Comparison of ENCODE assay signal across 9 cellular contexts in the genomic region with DNA sequence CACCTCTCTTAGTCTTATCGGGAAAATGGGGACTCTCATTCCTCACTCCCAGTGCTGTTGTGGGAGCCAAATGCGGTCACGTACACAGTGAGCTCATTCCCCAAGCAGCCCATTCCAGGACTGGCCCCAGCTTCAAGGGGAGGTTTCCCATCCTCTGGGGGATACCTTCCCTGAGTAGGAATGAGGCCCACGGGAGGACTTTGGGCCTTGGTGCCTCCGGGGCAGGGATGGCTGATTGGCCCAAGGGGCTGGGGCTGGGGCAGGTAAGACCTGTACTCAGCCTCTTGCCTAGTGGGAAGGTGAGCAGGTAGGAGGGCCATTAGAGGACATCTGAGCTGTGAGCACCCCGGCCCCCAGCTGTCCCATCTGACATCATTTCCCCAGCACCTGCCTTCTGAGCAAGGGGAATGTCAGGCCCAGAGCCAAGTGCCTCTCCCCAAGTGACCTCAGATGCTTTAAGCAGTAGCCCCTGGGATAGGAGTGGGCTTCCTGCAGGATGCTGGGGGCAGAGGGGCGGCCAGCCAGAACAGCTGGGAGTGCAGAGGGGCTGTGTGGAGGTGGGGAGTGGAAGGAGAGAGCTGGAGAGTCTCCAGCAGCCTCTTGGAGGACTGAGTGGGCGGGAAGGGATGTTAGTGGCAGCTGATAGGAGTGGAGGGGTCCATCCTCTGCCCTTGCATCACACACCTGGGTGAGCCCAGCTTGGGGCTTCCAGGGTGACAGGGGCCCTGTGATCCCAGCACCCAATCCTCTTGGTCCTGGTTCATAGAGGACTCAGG. TPM values are rescaled to one million over a fixed set of nuclear protein-coding genes. Genes with fewer than 3 reads are reported as not detected.
DNase-seq lines count a peak whose midpoint lies in the region; ATAC-seq, FAIRE-seq and TF ChIP-seq lines count a peak whose summit lies in the region.
"Had no signal": no experiment of that assay in that cellular context is flagged by ENCODE, and none has a peak within 500 bp of the region (broad histone marks: within the 10 kb centered on the region; RNA-seq: fewer than 3 reads in every experiment).

No MANE protein-coding gene starts in this region.

- H3K36me3 Mint-ChIP-seq in activated naive CD8-positive, alpha-beta T cell treated with anti-CD3 and anti-CD28 coated beads, Interleukin-2, amount 50 U/mL, for 24 hours (ENCODE audit: low read depth): peaks cover 24% of the 10 kb centered on the region

- no TSS peak for BruUV-seq in HepG2 (replicated peaks; lab: Mats Ljungman, UMichigan)

- H3K27ac ChIP-seq in right lobe of liver: no peak overlapping the region
- H3K27ac ChIP-seq in HepG2 (ENCODE audit: extremely low read length, insufficient read depth, low read length): no peak overlapping the region

- H3K36me3 ChIP-seq in right lobe of liver: no peaks in the 10 kb centered on the region
- no peaks in the 10 kb centered on the region for H3K36me3 ChIP-seq in HepG2 (replicated peaks in 1 of 2; ENCODE audit: control insufficient read depth in 1 of 2, insufficient read depth in 2 of 2, low read length in 2 of 2)

- TF ChIP-seq POLR2A in right lobe of liver (IDR thresholded peaks at IDR 0.05) (no peak), HepG2 (IDR thresholded peaks at IDR 0.05; ENCODE audit: insufficient read depth in 1 of 2, low read depth in 2 of 2, low read length in 2 of 2) (no peak)

- CTCF ChIA-PET in HepG2 (lab: Yijun Ruan, JAX; ENCODE audit: low intra/inter-chr PET ratio, low total read pairs): no interaction called here

- no peak overlapping the region for H3K9ac ChIP-seq in HepG2 (ENCODE audit: insufficient read depth, low read depth, low read length)

- no peak overlapping the region for H2AFZ ChIP-seq in HepG2 (ENCODE audit: low read length)

- no peaks in the 10 kb centered on the region for H3K9me3 Mint-ChIP-seq in activated naive CD8-positive, alpha-beta T cell treated with anti-CD3 and anti-CD28 coated beads, Interleukin-2, amount 50 U/mL, for 24 hours

- 45% methylated on average over 2 of the region's 8 CpGs for WGBS in right lobe of liver (ENCODE audit: insufficient coverage, low coverage, low lambda C conversion rate, missing lambda C conversion rate)
- WGBS in HepG2 (ENCODE audit: low lambda C conversion rate): 48% methylated on average over 4 of the region's 8 CpGs

- POLR2A ChIA-PET in HepG2 (lab: Yijun Ruan, JAX): no interaction called here

- intact Hi-C loops in right lobe of liver (cut with DNase I) (loop anchor here (2.0 to 10.0 kb wide), 3 partner anchors 151 to 291 kb away; no protein-coding TSS in a partner anchor), HepG2 (cut with micrococcal nuclease; ENCODE audit: unreplicated experiment) (loop anchor here (5.0 kb wide), 1 partner anchor 153 kb away; no protein-coding TSS in a partner anchor)

- FAIRE-seq in HepG2 (lab: Jason Lieb, UNC): no peak

- H3K27me3 ChIP-seq in right lobe of liver (no peaks in the 10 kb centered on the region), HepG2 (ENCODE audit: control insufficient read depth in 1 of 2, insufficient read depth in 2 of 2, low read length in 2 of 2) (peaks cover 0 to 3% of the 10 kb centered on the region in 2 experiments; a peak in 1 of 5 replicates)

- peak overlapping the region; percentile 60 for H3K27ac Mint-ChIP-seq in activated naive CD8-positive, alpha-beta T cell treated with anti-CD3 and anti-CD28 coated beads, Interleukin-2, amount 50 U/mL, for 24 hours

- no peaks in the 10 kb centered on the region for H3K9me3 ChIP-seq in right lobe of liver
- no peaks in the 10 kb centered on the region for H3K9me3 ChIP-seq in HepG2 (ENCODE audit: low read length)

- in situ Hi-C loops in HepG2 (cut with HindIII; ENCODE audit: extremely low pct_ligation_motif_present, low pct_unique_long_range_greater_than_20kb): loop anchor here (5.0 to 10.0 kb wide), 2 partner anchors 141 to 288 kb away; no protein-coding TSS in a partner anchor

- H3K4me3 ChIP-seq in right lobe of liver: no peak overlapping the region
- H3K4me3 ChIP-seq in HepG2 (replicated peaks in 1 of 3; ENCODE audit: insufficient read depth in 1 of 3, low read depth in 2 of 3, low read length in 3 of 3): no peak overlapping the region

- no peak overlapping the region for H3K4me3 Mint-ChIP-seq in activated naive CD8-positive, alpha-beta T cell treated with anti-CD3 and anti-CD28 coated beads, Interleukin-2, amount 50 U/mL, for 24 hours

- TF ChIP-seq EP300 in HepG2 (IDR thresholded peaks at IDR 0.05; ENCODE audit: low read depth in 2 of 2, low read length in 2 of 2): no peak
- TF ChIP-seq EP300 in HepG2 (CRISPR knock-in tag; IDR thresholded peaks at IDR 0.05; ENCODE audit: borderline replicate concordance): no peak

- no peaks in the 10 kb centered on the region for H3K79me2 ChIP-seq in HepG2 (ENCODE audit: insufficient read depth, low read length)

- ATAC-seq in right lobe of liver (peak in 3 of 4 donors; percentile 14 to 44 (median 34)), HepG2 (no peak), GM18498 (IDR thresholded peaks at IDR 0.05; ENCODE audit: unreplicated experiment) (no peak), HG03280 (IDR thresholded peaks at IDR 0.05; ENCODE audit: unreplicated experiment) (no peak)
- ATAC-seq in activated naive CD8-positive, alpha-beta T cell treated with anti-CD3 and anti-CD28 coated beads, Interleukin-2, amount 50 U/mL, for 24 hours: peak; percentile 14

- DNase-seq in right lobe of liver: peak in 2 of 3 donors; percentile 46 to 47
- no peak for DNase-seq in HepG2 (ENCODE audit: low spot score)
- DNase-seq in activated naive CD8-positive, alpha-beta T cell treated with anti-CD3 and anti-CD28 coated beads, Interleukin-2, amount 50 U/mL, for 24 hours: no peak
- DNase-seq in mucosa of gallbladder (ENCODE audit: low spot score): peak; percentile 9
- no peak for DNase-seq in hippocampal formation (lab: John Stamatoyannopoulos, UW)
- DNase-seq in stimulated activated CD4-positive, alpha-beta T cell treated with anti-CD3 and anti-CD28 coated beads, Interleukin-4, amount 100 ng/mL, for 1 hour: no peak
- DNase-seq: Calu3 had no signal

- no peak overlapping the region for H3K4me2 ChIP-seq in HepG2 (ENCODE audit: low read depth, low read length)

- H3K4me1 ChIP-seq in right lobe of liver (peaks cover 0 to 14% (median 0%) of the 10 kb centered on the region in 4 donors), HepG2 (ENCODE audit: insufficient read depth, low read length) (no peaks in the 10 kb centered on the region)

- no peak for TF ChIP-seq RAD21 in HepG2 (CRISPR knock-in tag; IDR thresholded peaks at IDR 0.05)

- no peaks in the 10 kb centered on the region for H3K27me3 Mint-ChIP-seq in activated naive CD8-positive, alpha-beta T cell treated with anti-CD3 and anti-CD28 coated beads, Interleukin-2, amount 50 U/mL, for 24 hours

- TF ChIP-seq CTCF in right lobe of liver (IDR thresholded peaks at IDR 0.05): no peak
- no peak for TF ChIP-seq CTCF in HepG2 (CRISPR knock-in tag; IDR thresholded peaks at IDR 0.05)

- no peaks in the 10 kb centered on the region for H4K20me1 ChIP-seq in HepG2 (ENCODE audit: insufficient read depth, low read length)

- H3K4me1 Mint-ChIP-seq in activated naive CD8-positive, alpha-beta T cell treated with anti-CD3 and anti-CD28 coated beads, Interleukin-2, amount 50 U/mL, for 24 hours: peaks cover 41% of the 10 kb centered on the region

TF ChIP-seq in HepG2, 621 proteins besides CTCF, POLR2A, EP300 and RAD21 (continues in another document):
- TF ChIP-seq ZBTB26 (CRISPR knock-in tag; IDR thresholded peaks at IDR 0.05; ENCODE audit: borderline replicate concordance) (no peak), TRIM24 (CRISPR knock-in tag; IDR thresholded peaks at IDR 0.05) (no peak), ZFX (CRISPR knock-in tag; IDR thresholded peaks at IDR 0.05; ENCODE audit: low read depth) (no peak), ZNF225 (CRISPR knock-in tag; IDR thresholded peaks at IDR 0.05) (no peak), BHLHE40 (IDR thresholded peaks at IDR 0.05; ENCODE audit: low read length) (no peak), NR3C1 (CRISPR knock-in tag; IDR thresholded peaks at IDR 0.05) (no peak), ONECUT2 (CRISPR knock-in tag; IDR thresholded peaks at IDR 0.05) (no peak), ZFP36 (IDR thresholded peaks at IDR 0.05; ENCODE audit: borderline replicate concordance, low read depth, low read length, partially characterized antibody) (no peak)

RNA-seq across cellular contexts. Expression of gene CD82, which starts 58.4 kb away (rescaled TPM):
- total RNA-seq in right lobe of liver (10 to 100 TPM; 18.9 to 69.4 (median 48.6) TPM), HepG2 (2016; rRNA removed; fragmentation: Illumina TruSeq; extraction: Trizol) (not detected in 2 replicates), mucosa of gallbladder (152 TPM)
- total RNA-seq in HepG2 (2016; cell fraction: cytosol; rRNA removed; fragmentation: Illumina TruSeq; extraction: Trizol; ENCODE audit: low read depth): not detected in 2 replicates
- total RNA-seq in HepG2 (2016; cell fraction: insoluble cytoplasmic fraction; rRNA removed; fragmentation: Illumina TruSeq; extraction: Trizol): not detected in 2 replicates
- total RNA-seq in HepG2 (2016; cell fraction: membrane; rRNA removed; fragmentation: Illumina TruSeq; extraction: Trizol): not detected in 2 replicates
- total RNA-seq in HepG2 (2016; cell fraction: nucleus; rRNA removed; fragmentation: Illumina TruSeq; extraction: Trizol): not detected in 2 replicates
- 0.05 and 0.24 TPM in 2 replicates for polyA plus RNA-seq in HepG2 (2011; rRNA removed)
- 0.13 and 0.16 TPM in 2 replicates for polyA plus RNA-seq in HepG2 (2011; cell fraction: cytosol; rRNA removed)
- 0.33 TPM in 1 of 2 replicates, not detected in the other for polyA plus RNA-seq in HepG2 (2011; cell fraction: nucleus; rRNA removed)
- 0.19 TPM in 1 of 2 replicates, not detected in the other for polyA plus RNA-seq in HepG2 (2012)
- polyA plus RNA-seq in HepG2 (2016; cell fraction: cytosol; fragmentation: Illumina TruSeq; extraction: Trizol; ENCODE audit: low read depth): not detected in 2 replicates
- polyA plus RNA-seq in HepG2 (2016; cell fraction: insoluble cytoplasmic fraction; fragmentation: Illumina TruSeq; extraction: Trizol; ENCODE audit: low read depth): not detected in 2 replicates
- polyA plus RNA-seq in HepG2 (2016; cell fraction: membrane; fragmentation: Illumina TruSeq; extraction: Trizol; ENCODE audit: low read depth): not detected in 2 replicates
- not detected in 2 replicates for polyA plus RNA-seq in HepG2 (2016; cell fraction: nucleus; fragmentation: Illumina TruSeq; extraction: Trizol; ENCODE audit: insufficient read depth, low read depth)
- polyA minus RNA-seq in HepG2 (2011; rRNA and poly(A)+ RNA removed; ENCODE audit: low replicate concordance): 0.52 and 13.0 TPM in 2 replicates
- polyA minus RNA-seq in HepG2 (2011; cell fraction: cytosol; rRNA and poly(A)+ RNA removed): not detected in 2 replicates
- polyA minus RNA-seq in HepG2 (2011; cell fraction: nucleus; rRNA and poly(A)+ RNA removed): not detected in 2 replicates

Comparison
In these comparisons a context has a peak if more than half of its experiments do, and no peak if none do; other contexts are left out.
1. ATAC-seq: peak in right lobe of liver (3 of 4) and activated naive CD8-positive, alpha-beta T cell treated with anti-CD3 and anti-CD28 coated beads, Interleukin-2, amount 50 U/mL, for 24 hours (single experiment); none in HepG2 (single experiment), GM18498 (single experiment) and HG03280 (single experiment).
2. DNase-seq: peak in right lobe of liver (2 of 3) and mucosa of gallbladder (single experiment); none in HepG2 (single experiment), activated naive CD8-positive, alpha-beta T cell treated with anti-CD3 and anti-CD28 coated beads, Interleukin-2, amount 50 U/mL, for 24 hours (single experiment), hippocampal formation (0 of 2) and stimulated activated CD4-positive, alpha-beta T cell treated with anti-CD3 and anti-CD28 coated beads, Interleukin-4, amount 100 ng/mL, for 1 hour (single experiment).
3. RNA of gene CD82, which starts 58.4 kb away (total RNA-seq): 152 TPM in mucosa of gallbladder (single experiment) and 18.9 to 69.4 TPM in right lobe of liver; not detected in HepG2; every median in the first group is over 10 times any median in the second.